Comparison of ENCODE assay signal across 34 cellular contexts in genomic region chr21:21262048-21262447, GRCh38.
"Had no signal": no experiment of that assay in that cellular context is flagged by ENCODE, and none has a peak within 500 bp of the region (broad histone marks: within the 10 kb centered on the region; RNA-seq: fewer than 3 reads in every experiment).

No MANE protein-coding gene starts in this region.

- H3K27me3 ChIP-seq: MG63 had no signal

- H3K4me3 ChIP-seq: MG63 had no signal

- H3K36me3 ChIP-seq: MG63 had no signal

- DNase-seq: Karpas-422, Kasumi-1, MG63, MM.1S, MV-4-11, NCI-H1048, NCI-H1092, NCI-H1092 treated with DMSO at 0.1 percent for 48 hours, NCI-H1105, NCI-H1105 treated with DMSO at 0.1 percent for 48 hours, NCI-H1417, NCI-H1417 treated with DMSO at 0.1 percent for 48 hours, NCI-H1436, NCI-H1436 treated with DMSO at 0.1 percent for 48 hours, NCI-H146, NCI-H1694, NCI-H1694 treated with DMSO at 0.1 percent for 48 hours, NCI-H187, NCI-H187 treated with DMSO at 0.1 percent for 48 hours, NCI-H1930, NCI-H2029, NCI-H2029 treated with DMSO at 0.1 percent for 48 hours, NCI-H2081, NCI-H2081 treated with DMSO at 0.1 percent for 48 hours, NCI-H2107, NCI-H2171, NCI-H2171 treated with DMSO at 0.1 percent for 48 hours, NCI-H2227 treated with DMSO at 0.1 percent for 48 hours, NCI-H226, NCI-H345, NCI-H446, NCI-H446 treated with DMSO at 0.1 percent for 48 hours, NCI-H510A, NCI-H510A treated with DMSO at 0.1 percent for 48 hours had no signal

- H3K9me3 ChIP-seq: MG63 had no signal
